In genomic region chr12:57983150-57983857, GRCh38 we compare ENCODE assay signal across 8 cellular contexts. TPM values are rescaled to one million over a fixed set of nuclear protein-coding genes. Genes with fewer than 3 reads are reported as not detected.
DNase-seq lines count a peak whose midpoint lies in the region; ATAC-seq and TF ChIP-seq lines count a peak whose summit lies in the region.

No MANE protein-coding gene starts in this region.

- H3K27me3 Mint-ChIP-seq in activated CD4-positive, alpha-beta T cell treated with anti-CD3 and anti-CD28 coated beads, Interleukin-2, amount 10 ng/mL, durations not matched to agents 7 days and 5 days, result peaks cover 12% of the 10 kb centered on the region

- CTCF ChIA-PET in activated CD4-positive, alpha-beta T cell treated with anti-CD3 and anti-CD28 coated beads, Interleukin-2, amount 10 ng/mL, durations not matched to agents 7 days and 5 days (lab: Charles Lee), result interaction anchor here (0.6 kb wide), 1 partner anchor 144 kb away, joined by 5 read pairs; no protein-coding TSS in a partner anchor

- WGBS in thyroid gland, 2 donors, result 35 to 40% methylated on average over 6 of the region's 6 CpGs

- POLR2A ChIA-PET in activated CD4-positive, alpha-beta T cell treated with anti-CD3 and anti-CD28 coated beads, Interleukin-2, amount 10 ng/mL, durations not matched to agents 7 days and 5 days (lab: Charles Lee), result no interaction called here

- no peaks in the 10 kb centered on the region for H3K36me3 Mint-ChIP-seq in activated CD4-positive, alpha-beta T cell treated with anti-CD3 and anti-CD28 coated beads, Interleukin-2, amount 10 ng/mL, durations not matched to agents 7 days and 5 days (ENCODE audit: low read depth)

- DNase-seq in left ventricle myocardium inferior, result no peak
- DNase-seq in Right ventricle myocardium inferior (ENCODE audit: missing footprints), result no peak
- peak; percentile 20 for DNase-seq in NCI-H1105 treated with DMSO at 0.1 percent for 48 hours (lab: John Stamatoyannopoulos, UW)
- DNase-seq in activated CD4-positive, alpha-beta T cell treated with anti-CD3 and anti-CD28 coated beads, Interleukin-2, amount 10 ng/mL, durations not matched to agents 7 days and 5 days, result peak; percentile 35
- peak; percentile 33 for DNase-seq in iPS-NIHi11 (ENCODE audit: low spot score)
- peak; percentile 42 to 59 for DNase-seq in thyroid gland

- intact Hi-C loops in left ventricle myocardium inferior (cut with micrococcal nuclease) (no loop called here), Right ventricle myocardium inferior (cut with DNase I) (loop anchor here (5.0 to 10.0 kb wide), 4 partner anchors 191 to 1169 kb away; no protein-coding TSS in a partner anchor), thyroid gland (cut with DNase I) (no loop called here)

- H3K36me3 ChIP-seq in left ventricle myocardium inferior (no peaks in the 10 kb centered on the region), thyroid gland (no peaks in the 10 kb centered on the region)

- TF ChIP-seq POLR2A in thyroid gland (IDR thresholded peaks at IDR 0.05), result no peak

- no peak overlapping the region for H3K4me3 ChIP-seq in left ventricle myocardium inferior
- no peak overlapping the region for H3K4me3 ChIP-seq in thyroid gland (replicated peaks in 1 of 3)

- H3K9me3 Mint-ChIP-seq in activated CD4-positive, alpha-beta T cell treated with anti-CD3 and anti-CD28 coated beads, Interleukin-2, amount 10 ng/mL, durations not matched to agents 7 days and 5 days, result no peaks in the 10 kb centered on the region

- no peak overlapping the region for H3K4me3 Mint-ChIP-seq in activated CD4-positive, alpha-beta T cell treated with anti-CD3 and anti-CD28 coated beads, Interleukin-2, amount 10 ng/mL, durations not matched to agents 7 days and 5 days

- no peak overlapping the region for H3K27ac Mint-ChIP-seq in activated CD4-positive, alpha-beta T cell treated with anti-CD3 and anti-CD28 coated beads, Interleukin-2, amount 10 ng/mL, durations not matched to agents 7 days and 5 days

- no peaks in the 10 kb centered on the region for H3K4me1 Mint-ChIP-seq in activated CD4-positive, alpha-beta T cell treated with anti-CD3 and anti-CD28 coated beads, Interleukin-2, amount 10 ng/mL, durations not matched to agents 7 days and 5 days

- H3K27me3 ChIP-seq in left ventricle myocardium inferior (ENCODE audit: low read depth) (no peaks in the 10 kb centered on the region), thyroid gland (no peaks in the 10 kb centered on the region)

- TF ChIP-seq CTCF in left ventricle myocardium inferior (IDR thresholded peaks at IDR 0.05; ENCODE audit: borderline replicate concordance) (peak; percentile 80), thyroid gland (IDR thresholded peaks at IDR 0.05) (peak in 5 of 6 experiments; percentile 34 to 90 (median 72))

- ATAC-seq in Right ventricle myocardium inferior (no peak), GM21619 (IDR thresholded peaks at IDR 0.05; ENCODE audit: unreplicated experiment) (no peak), GM18502 (IDR thresholded peaks at IDR 0.05; ENCODE audit: poor library complexity, unreplicated experiment) (no peak)

- H3K4me1 ChIP-seq in left ventricle myocardium inferior (peaks cover 12% of the 10 kb centered on the region), thyroid gland (no peaks in the 10 kb centered on the region)

- H3K27ac ChIP-seq in left ventricle myocardium inferior (replicated peaks), result no peak overlapping the region
- no peak overlapping the region for H3K27ac ChIP-seq in thyroid gland

- H3K9me3 ChIP-seq in left ventricle myocardium inferior (replicated peaks) (peaks cover 2% of the 10 kb centered on the region), thyroid gland (no peaks in the 10 kb centered on the region)

RNA-seq across cellular contexts. Expression of gene ATP23, which starts 41.9 kb away (rescaled TPM):
- total RNA-seq in left ventricle myocardium inferior, result 7.4 TPM
- 8.2 TPM for total RNA-seq in Right ventricle myocardium inferior
- 10 to 100 TPM; 15.9 to 19.1 TPM for total RNA-seq in activated CD4-positive, alpha-beta T cell treated with anti-CD3 and anti-CD28 coated beads, Interleukin-2, amount 10 ng/mL, durations not matched to agents 7 days and 5 days
- total RNA-seq in thyroid gland, result 10 to 100 TPM in 3 of 4 donors, 1 to 10 TPM in 1; 1.9 to 13.4 (median 11.1) TPM

Comparison
In these comparisons a context has a peak if more than half of its experiments do, and no peak if none do; other contexts are left out.
1. DNase-seq: peak in NCI-H1105 treated with DMSO at 0.1 percent for 48 hours (single experiment), activated CD4-positive, alpha-beta T cell treated with anti-CD3 and anti-CD28 coated beads, Interleukin-2, amount 10 ng/mL, durations not matched to agents 7 days and 5 days (single experiment), iPS-NIHi11 (single experiment) and thyroid gland (2 of 2); none in left ventricle myocardium inferior (single experiment) and Right ventricle myocardium inferior (single experiment).